In genomic region chr3:195257454-195258448, GRCh38 we compare ENCODE assay signal across 11 cellular contexts. TPM values are rescaled to one million over a fixed set of nuclear protein-coding genes. Genes with fewer than 3 reads are reported as not detected.
DNase-seq lines count a peak whose midpoint lies in the region; ATAC-seq and TF ChIP-seq lines count a peak whose summit lies in the region.
"Had no signal": no experiment of that assay in that cellular context is flagged by ENCODE, and none has a peak within 500 bp of the region (broad histone marks: within the 10 kb centered on the region; RNA-seq: fewer than 3 reads in every experiment).

No MANE protein-coding gene starts in this region.

- peaks cover 16% of the 10 kb centered on the region for H3K4me1 Mint-ChIP-seq in activated CD4-positive, alpha-beta T cell treated with anti-CD3 and anti-CD28 coated beads, Interleukin-2, amount 10 ng/mL, durations not matched to agents 24 days and 14 days
- H3K4me1 Mint-ChIP-seq in type B pancreatic cell (ENCODE audit: unreplicated experiment): peaks cover 35% of the 10 kb centered on the region

- peak; percentile 56 for DNase-seq in activated CD4-positive, alpha-beta T cell treated with anti-CD3 and anti-CD28 coated beads, Interleukin-2, amount 10 ng/mL, durations not matched to agents 24 days and 14 days
- DNase-seq in activated CD4-positive, alpha-beta T cell treated with anti-CD3 and anti-CD28 coated beads for 1 hour: no peak
- peak; percentile 25 for DNase-seq in astrocyte of the hippocampus (ENCODE audit: low read depth, low spot score)
- DNase-seq in lung (ENCODE audit: low spot score): peak; percentile 26
- DNase-seq in type B pancreatic cell (ENCODE audit: extremely low spot score, unreplicated experiment): no peak
- DNase-seq in stimulated activated CD4-positive, alpha-beta T cell treated with anti-CD3 and anti-CD28 coated beads, Interleukin-4, amount 100 ng/mL, for 4 hours: no peak
- DNase-seq: activated T-cell treated with anti-CD3 and anti-CD28 coated beads for 4 hours, psoas muscle had no signal

- no peak for TF ChIP-seq CTCF in lung (IDR thresholded peaks at IDR 0.05; ENCODE audit: control extremely low read depth, extremely low read depth)
- no peak for TF ChIP-seq CTCF in type B pancreatic cell (conservative IDR thresholded peaks at IDR 0.05)

- H3K9me3 Mint-ChIP-seq in activated CD4-positive, alpha-beta T cell treated with anti-CD3 and anti-CD28 coated beads, Interleukin-2, amount 10 ng/mL, durations not matched to agents 24 days and 14 days: no peaks in the 10 kb centered on the region
- no peaks in the 10 kb centered on the region for H3K9me3 Mint-ChIP-seq in type B pancreatic cell
- H3K9me3 Mint-ChIP-seq: dendritic cell treated with granulocyte-macrophage colony-stimulating factor and Interleukin-4, amounts not matched to agents 40 ng/mL and 50 ng/mL, for 4 days had no signal

- peaks cover 0 to 7% of the 10 kb centered on the region in 2 donors for H3K4me1 ChIP-seq in lung (ENCODE audit: control insufficient read depth in 2 of 2, insufficient read depth in 2 of 2, low read length in 2 of 2)

- H3K27me3 ChIP-seq in lung (ENCODE audit: control insufficient read depth, insufficient read depth): no peaks in the 10 kb centered on the region

- no peak overlapping the region for H3K27ac ChIP-seq in lung (ENCODE audit: low read depth in 1 of 2, low read length in 1 of 2)

- peaks cover 2% of the 10 kb centered on the region for H3K36me3 Mint-ChIP-seq in activated CD4-positive, alpha-beta T cell treated with anti-CD3 and anti-CD28 coated beads, Interleukin-2, amount 10 ng/mL, durations not matched to agents 24 days and 14 days (ENCODE audit: low read depth)
- H3K36me3 Mint-ChIP-seq in type B pancreatic cell: no peaks in the 10 kb centered on the region

- 90 to 91% methylated on average over 16 of the region's 16 CpGs for WGBS in lung, 2 donors

- intact Hi-C loops in activated CD4-positive, alpha-beta T cell treated with anti-CD3 and anti-CD28 coated beads, Interleukin-2, amount 10 ng/mL, durations not matched to agents 24 days and 14 days (cut with micrococcal nuclease): loop anchor here (10.0 kb wide), 1 partner anchor 73 kb away; no protein-coding TSS in a partner anchor

- H3K4me3 Mint-ChIP-seq in activated CD4-positive, alpha-beta T cell treated with anti-CD3 and anti-CD28 coated beads, Interleukin-2, amount 10 ng/mL, durations not matched to agents 24 days and 14 days: no peak overlapping the region
- H3K4me3 Mint-ChIP-seq in type B pancreatic cell: peak overlapping the region; percentile 68
- H3K4me3 Mint-ChIP-seq: dendritic cell treated with granulocyte-macrophage colony-stimulating factor and Interleukin-4, amounts not matched to agents 40 ng/mL and 50 ng/mL, for 4 days had no signal

- peaks cover 0 to 2% of the 10 kb centered on the region in 2 donors for H3K36me3 ChIP-seq in lung (ENCODE audit: control insufficient read depth in 2 of 2, insufficient read depth in 2 of 2, low read length in 2 of 2)

- ATAC-seq in lung (ENCODE audit: insufficient read depth, low FRiP score) (no peak), HG03439 (IDR thresholded peaks at IDR 0.05; ENCODE audit: unreplicated experiment) (no peak), GM21447 (IDR thresholded peaks at IDR 0.05; ENCODE audit: unreplicated experiment) (no peak)

- no peak overlapping the region for H3K4me3 ChIP-seq in lung
- H3K4me3 ChIP-seq: psoas muscle had no signal

- no peaks in the 10 kb centered on the region for H3K27me3 Mint-ChIP-seq in activated CD4-positive, alpha-beta T cell treated with anti-CD3 and anti-CD28 coated beads, Interleukin-2, amount 10 ng/mL, durations not matched to agents 24 days and 14 days
- no peaks in the 10 kb centered on the region for H3K27me3 Mint-ChIP-seq in type B pancreatic cell
- H3K27me3 Mint-ChIP-seq: dendritic cell treated with granulocyte-macrophage colony-stimulating factor and Interleukin-4, amounts not matched to agents 40 ng/mL and 50 ng/mL, for 4 days had no signal

- peak overlapping the region; percentile 60 for H3K27ac Mint-ChIP-seq in activated CD4-positive, alpha-beta T cell treated with anti-CD3 and anti-CD28 coated beads, Interleukin-2, amount 10 ng/mL, durations not matched to agents 24 days and 14 days
- peak overlapping the region; percentile 53 for H3K27ac Mint-ChIP-seq in type B pancreatic cell
- H3K27ac Mint-ChIP-seq: dendritic cell treated with granulocyte-macrophage colony-stimulating factor and Interleukin-4, amounts not matched to agents 40 ng/mL and 50 ng/mL, for 4 days had no signal

- H3K9me3 ChIP-seq in lung (ENCODE audit: control insufficient read depth in 2 of 2, insufficient read depth in 1 of 2, low read length in 1 of 2): no peaks in the 10 kb centered on the region
- H3K9me3 ChIP-seq: psoas muscle had no signal

RNA-seq across cellular contexts. Expression of gene XXYLT1, which starts 13.2 kb away (rescaled TPM):
- 14.5 and 17.4 TPM in 2 replicates for total RNA-seq in activated CD4-positive, alpha-beta T cell treated with anti-CD3 and anti-CD28 coated beads, Interleukin-2, amount 10 ng/mL, durations not matched to agents 24 days and 14 days
- total RNA-seq in lung (10 to 100 TPM; 13.7 to 15.4 TPM), type B pancreatic cell (ENCODE audit: low replicate concordance) (10.4 and 27.0 TPM in 2 replicates)
- polyA plus RNA-seq in lung: 1 to 10 TPM; 4.7 to 9.2 TPM

Comparison
In these comparisons a context has a peak if more than half of its experiments do, and no peak if none do; other contexts are left out.
1. DNase-seq: peak in activated CD4-positive, alpha-beta T cell treated with anti-CD3 and anti-CD28 coated beads, Interleukin-2, amount 10 ng/mL, durations not matched to agents 24 days and 14 days (single experiment), astrocyte of the hippocampus (single experiment) and lung (single experiment); none in activated CD4-positive, alpha-beta T cell treated with anti-CD3 and anti-CD28 coated beads for 1 hour (single experiment), type B pancreatic cell (single experiment) and stimulated activated CD4-positive, alpha-beta T cell treated with anti-CD3 and anti-CD28 coated beads, Interleukin-4, amount 100 ng/mL, for 4 hours (0 of 2).